Comparison of ENCODE assay signal across 11 cellular contexts in genomic region chr10:124709862-124710261, GRCh38. TPM values are rescaled to one million over a fixed set of nuclear protein-coding genes. Genes with fewer than 3 reads are reported as not detected.
DNase-seq lines count a peak whose midpoint lies in the region; ATAC-seq lines count a peak whose summit lies in the region.
"Had no signal": no experiment of that assay in that cellular context is flagged by ENCODE, and none has a peak within 500 bp of the region (broad histone marks: within the 10 kb centered on the region; RNA-seq: fewer than 3 reads in every experiment).

No MANE protein-coding gene starts in this region.

- in situ Hi-C loops in HAP-1 (cut with MboI; ENCODE audit: low sequenced_read_pairs) = no loop called here

- DNase-seq in immature natural killer cell (no peak), sciatic nerve (ENCODE audit: low spot score) (no peak), head of caudate nucleus (no peak), HAP-1 (ENCODE audit: low spot score in 2 of 2) (no peak)
- DNase-seq: body of pancreas, H9, midbrain had no signal

- H3K4me1 ChIP-seq in BLaER1 treated with 17β-estradiol and CSF1 and Interleukin-3, amounts not matched to agents 10 nM and 100 nM = peaks cover 84 to 100% (median 96%) of the 10 kb centered on the region in 10 experiments
- no peaks in the 10 kb centered on the region for H3K4me1 ChIP-seq in HAP-1

- H3K27me3 ChIP-seq in BLaER1 treated with 17β-estradiol and CSF1 and Interleukin-3, amounts not matched to agents 10 nM and 100 nM = no peaks in the 10 kb centered on the region
- no peaks in the 10 kb centered on the region for H3K27me3 ChIP-seq in HAP-1 (ENCODE audit: low read depth)
- H3K27me3 ChIP-seq: body of pancreas had no signal

- H3K27ac Mint-ChIP-seq in immature natural killer cell = peak overlapping the region; percentile 90 to 99 (median 92)
- H3K27ac Mint-ChIP-seq: H9 had no signal

- no peaks in the 10 kb centered on the region for H3K9me3 ChIP-seq in BLaER1 treated with 17β-estradiol and CSF1 and Interleukin-3, amounts not matched to agents 10 nM and 100 nM (replicated peaks in 1 of 11)
- no peaks in the 10 kb centered on the region for H3K9me3 ChIP-seq in HAP-1
- H3K9me3 ChIP-seq: body of pancreas had no signal

- peaks cover 92 to 94% of the 10 kb centered on the region in 2 donors for H3K4me1 Mint-ChIP-seq in immature natural killer cell

- peaks cover 8 to 32% (median 20%) of the 10 kb centered on the region in 11 experiments; a peak in 16 of 22 replicates for H3K36me3 ChIP-seq in BLaER1 treated with 17β-estradiol and CSF1 and Interleukin-3, amounts not matched to agents 10 nM and 100 nM
- H3K36me3 ChIP-seq in HAP-1 (replicated peaks) = peaks cover 16% of the 10 kb centered on the region

- H4K20me1 ChIP-seq in BLaER1 treated with 17β-estradiol and CSF1 and Interleukin-3, amounts not matched to agents 10 nM and 100 nM = peaks cover 0 to 100% (median 80%) of the 10 kb centered on the region in 11 experiments; a peak in 17 of 22 replicates

- peaks cover 6 to 18% (median 13%) of the 10 kb centered on the region in 3 donors for H3K27me3 Mint-ChIP-seq in immature natural killer cell (ENCODE audit: low read depth in 3 of 3)

- H3K9ac ChIP-seq in BLaER1 treated with 17β-estradiol and CSF1 and Interleukin-3, amounts not matched to agents 10 nM and 100 nM = peak overlapping the region in 1 of 11 experiments; percentile 21; a peak in 1 of 22 replicates

- H3K4me3 ChIP-seq in BLaER1 treated with 17β-estradiol and CSF1 and Interleukin-3, amounts not matched to agents 10 nM and 100 nM = no peak overlapping the region
- no peak overlapping the region for H3K4me3 ChIP-seq in HAP-1
- H3K4me3 ChIP-seq: body of pancreas had no signal

- ATAC-seq in sciatic nerve = peak; percentile 70
- ATAC-seq in HG02798 (IDR thresholded peaks at IDR 0.05; ENCODE audit: poor library complexity, unreplicated experiment) = no peak
- ATAC-seq in GM19455 (IDR thresholded peaks at IDR 0.05; ENCODE audit: unreplicated experiment) = no peak
- ATAC-seq: body of pancreas had no signal

- intact Hi-C loops in sciatic nerve (cut with DNase I) = no loop called here
- intact Hi-C loops in head of caudate nucleus (cut with DNase I) = no loop called here

- H3K4me2 ChIP-seq in BLaER1 treated with 17β-estradiol and CSF1 and Interleukin-3, amounts not matched to agents 10 nM and 100 nM = peak overlapping the region; percentile 84 to 97 (median 91); a peak in 21 of 22 replicates

- peak overlapping the region in 7 of 11 experiments; percentile 0 to 88 (median 55); a peak in 10 of 22 replicates for H3K27ac ChIP-seq in BLaER1 treated with 17β-estradiol and CSF1 and Interleukin-3, amounts not matched to agents 10 nM and 100 nM
- H3K27ac ChIP-seq in angular gyrus (ENCODE audit: low read depth, low read length) = peak overlapping the region; percentile 94
- H3K27ac ChIP-seq: body of pancreas had no signal

- H3K36me3 Mint-ChIP-seq in immature natural killer cell = peaks cover 0 to 19% (median 18%) of the 10 kb centered on the region in 3 donors

- no peaks in the 10 kb centered on the region for H3K9me3 Mint-ChIP-seq in immature natural killer cell
- H3K9me3 Mint-ChIP-seq: H9 had no signal

- H3K4me3 Mint-ChIP-seq in immature natural killer cell = peak overlapping the region in 4 of 5 donors; percentile 11 to 40 (median 26)
- H3K4me3 Mint-ChIP-seq: H9 had no signal

RNA-seq across cellular contexts. Expression of gene FAM53B, which starts 34.3 kb away (rescaled TPM):
- polyA plus RNA-seq in immature natural killer cell = 10 to 100 TPM; 12.1 to 62.1 (median 23.8) TPM
- 48.0 TPM for total RNA-seq in sciatic nerve
